Comparison of ENCODE assay signal across 8 cellular contexts in the genomic region with DNA sequence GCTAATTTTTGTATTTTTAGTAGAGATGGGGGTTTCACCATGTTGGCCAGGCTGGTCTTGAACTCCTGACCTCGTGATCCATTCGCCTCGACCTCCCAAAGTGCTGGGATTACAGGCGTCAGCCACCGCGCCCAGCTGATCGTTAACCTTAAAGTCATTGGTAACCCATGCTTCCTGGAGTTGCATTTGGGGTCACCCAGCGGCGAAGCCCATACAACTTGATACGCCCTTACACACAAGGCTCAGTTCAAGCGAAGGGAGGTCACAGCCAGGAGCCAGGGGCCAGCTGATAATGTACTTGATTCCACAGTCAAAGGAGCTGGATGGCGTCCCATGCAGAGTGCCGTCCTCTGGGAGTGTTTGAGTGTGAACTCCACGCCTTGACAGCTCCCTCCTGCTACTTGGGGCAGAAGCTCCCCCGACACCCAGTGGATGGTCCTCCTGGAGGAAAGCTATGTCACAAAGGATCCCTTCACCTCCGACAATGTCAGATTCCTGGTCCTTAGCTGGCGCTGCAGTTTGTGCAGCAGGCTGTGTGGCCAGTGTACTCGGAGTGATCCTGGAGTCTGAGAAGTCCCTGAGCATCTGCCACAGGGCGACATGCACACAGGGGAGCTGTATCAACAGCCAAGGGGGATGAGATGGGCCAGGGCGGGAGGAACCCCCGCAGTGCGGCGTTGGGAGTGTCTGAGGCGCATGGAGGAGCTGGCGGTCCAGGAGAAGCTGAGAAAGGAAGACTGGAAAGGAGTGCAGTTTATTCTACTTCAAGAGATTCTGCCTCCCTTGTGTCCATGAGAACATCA. TPM values are rescaled to one million over a fixed set of nuclear protein-coding genes. Genes with fewer than 3 reads are reported as not detected.
A peak's percentile ranks its signal among the peaks of the same experiment; 100 is the strongest.
DNase-seq lines count a peak whose midpoint lies in the region; ATAC-seq, FAIRE-seq and TF ChIP-seq lines count a peak whose summit lies in the region.

No MANE protein-coding gene starts in this region.

- H3K4me3 Mint-ChIP-seq in activated T-helper 1 cell treated with anti-CD3 and anti-CD28 coated beads, Interleukin-12 subunit alpha, Interleukin-12 subunit beta, Interleukin-2, Interleukin-4 antibody, amounts not matched to agents 30 ng/mL and 10 ng/mL and 1 ng/mL, durations not matched to agents 14 hours and 24 hours and 36 hours: peak overlapping the region; percentile 71
- peak overlapping the region; percentile 81 to 88 (median 86) for H3K4me3 Mint-ChIP-seq in immature natural killer cell
- peak overlapping the region; percentile 81 for H3K4me3 Mint-ChIP-seq in stimulated activated memory B cell treated with anti-CD40 and anti-IgM and Interleukin-4, amounts not matched to agents 10 μg/mL and 1 μg/mL and 100 μg/mL, for 72 hours

- no peak for FAIRE-seq in GM12892 (lab: Jason Lieb, UNC)

- H3K36me3 Mint-ChIP-seq in activated T-helper 1 cell treated with anti-CD3 and anti-CD28 coated beads, Interleukin-12 subunit alpha, Interleukin-12 subunit beta, Interleukin-2, Interleukin-4 antibody, amounts not matched to agents 30 ng/mL and 10 ng/mL and 1 ng/mL, durations not matched to agents 14 hours and 24 hours and 36 hours (ENCODE audit: low read depth): peaks cover 16% of the 10 kb centered on the region
- H3K36me3 Mint-ChIP-seq in immature natural killer cell: no peaks in the 10 kb centered on the region
- peaks cover 7% of the 10 kb centered on the region for H3K36me3 Mint-ChIP-seq in stimulated activated memory B cell treated with anti-CD40 and anti-IgM and Interleukin-4, amounts not matched to agents 10 μg/mL and 1 μg/mL and 100 μg/mL, for 72 hours

- no peak for DNase-seq in HFF-Myc (ENCODE audit: extremely low read depth, low read depth)
- no peak for DNase-seq in activated T-helper 1 cell treated with anti-CD3 and anti-CD28 coated beads, Interleukin-12 subunit alpha, Interleukin-12 subunit beta, Interleukin-2, Interleukin-4 antibody, amounts not matched to agents 30 ng/mL and 10 ng/mL and 1 ng/mL, durations not matched to agents 14 hours and 24 hours and 36 hours (ENCODE audit: low spot score)
- no peak for DNase-seq in immature natural killer cell
- DNase-seq in NCI-H69 (lab: John Stamatoyannopoulos, UW): no peak
- no peak for DNase-seq in HuH-7.5 (ENCODE audit: low spot score)
- no peak for DNase-seq in GM12892 (ENCODE audit: insufficient read length)
- no peak for DNase-seq in NCI-H2029 (lab: John Stamatoyannopoulos, UW)

- TF ChIP-seq CTCF in HFF-Myc (IDR thresholded peaks at IDR 0.05; ENCODE audit: low read depth, low read length, missing control alignments): no peak

- H3K9me3 Mint-ChIP-seq in activated T-helper 1 cell treated with anti-CD3 and anti-CD28 coated beads, Interleukin-12 subunit alpha, Interleukin-12 subunit beta, Interleukin-2, Interleukin-4 antibody, amounts not matched to agents 30 ng/mL and 10 ng/mL and 1 ng/mL, durations not matched to agents 14 hours and 24 hours and 36 hours: no peaks in the 10 kb centered on the region
- no peaks in the 10 kb centered on the region for H3K9me3 Mint-ChIP-seq in immature natural killer cell
- no peaks in the 10 kb centered on the region for H3K9me3 Mint-ChIP-seq in stimulated activated memory B cell treated with anti-CD40 and anti-IgM and Interleukin-4, amounts not matched to agents 10 μg/mL and 1 μg/mL and 100 μg/mL, for 72 hours

- no peaks in the 10 kb centered on the region for H3K27me3 Mint-ChIP-seq in activated T-helper 1 cell treated with anti-CD3 and anti-CD28 coated beads, Interleukin-12 subunit alpha, Interleukin-12 subunit beta, Interleukin-2, Interleukin-4 antibody, amounts not matched to agents 30 ng/mL and 10 ng/mL and 1 ng/mL, durations not matched to agents 14 hours and 24 hours and 36 hours (ENCODE audit: insufficient read depth)
- H3K27me3 Mint-ChIP-seq in immature natural killer cell (ENCODE audit: low read depth in 3 of 3): peaks cover 0 to 3% (median 0%) of the 10 kb centered on the region in 3 donors
- no peaks in the 10 kb centered on the region for H3K27me3 Mint-ChIP-seq in stimulated activated memory B cell treated with anti-CD40 and anti-IgM and Interleukin-4, amounts not matched to agents 10 μg/mL and 1 μg/mL and 100 μg/mL, for 72 hours

- peak overlapping the region; percentile 67 for H3K27ac Mint-ChIP-seq in activated T-helper 1 cell treated with anti-CD3 and anti-CD28 coated beads, Interleukin-12 subunit alpha, Interleukin-12 subunit beta, Interleukin-2, Interleukin-4 antibody, amounts not matched to agents 30 ng/mL and 10 ng/mL and 1 ng/mL, durations not matched to agents 14 hours and 24 hours and 36 hours
- H3K27ac Mint-ChIP-seq in immature natural killer cell: peak overlapping the region; percentile 65 to 84 (median 76)
- peak overlapping the region; percentile 88 for H3K27ac Mint-ChIP-seq in stimulated activated memory B cell treated with anti-CD40 and anti-IgM and Interleukin-4, amounts not matched to agents 10 μg/mL and 1 μg/mL and 100 μg/mL, for 72 hours

- intact Hi-C loops in activated T-helper 1 cell treated with anti-CD3 and anti-CD28 coated beads, Interleukin-12 subunit alpha, Interleukin-12 subunit beta, Interleukin-2, Interleukin-4 antibody, amounts not matched to agents 30 ng/mL and 10 ng/mL and 1 ng/mL, durations not matched to agents 14 hours and 24 hours and 36 hours (cut with micrococcal nuclease): loop anchor here (1.0 to 2.0 kb wide), 5 partner anchors 8 to 295 kb away; partner anchors contain the start of genes CCDC88A, CFAP36, CLHC1 and MTIF2

- peak overlapping the region; percentile 44; the same call in 1 of the 2 replicates for H3K4me3 ChIP-seq in HFF-Myc (replicated peaks; ENCODE audit: low read depth, low read length)

- no peak for ATAC-seq in stimulated activated memory B cell treated with anti-CD40 and anti-IgM and Interleukin-4, amounts not matched to agents 10 μg/mL and 1 μg/mL and 100 μg/mL, for 72 hours

- H3K4me1 Mint-ChIP-seq in activated T-helper 1 cell treated with anti-CD3 and anti-CD28 coated beads, Interleukin-12 subunit alpha, Interleukin-12 subunit beta, Interleukin-2, Interleukin-4 antibody, amounts not matched to agents 30 ng/mL and 10 ng/mL and 1 ng/mL, durations not matched to agents 14 hours and 24 hours and 36 hours (ENCODE audit: low read depth): peaks cover 46% of the 10 kb centered on the region
- peaks cover 23 to 27% of the 10 kb centered on the region in 2 donors for H3K4me1 Mint-ChIP-seq in immature natural killer cell
- H3K4me1 Mint-ChIP-seq in stimulated activated memory B cell treated with anti-CD40 and anti-IgM and Interleukin-4, amounts not matched to agents 10 μg/mL and 1 μg/mL and 100 μg/mL, for 72 hours: peaks cover 18% of the 10 kb centered on the region

- no peak for TF ChIP-seq POLR2A in GM12892 (IDR thresholded peaks at IDR 0.05; ENCODE audit: low read depth, low read length)

RNA-seq across cellular contexts. Expression of gene CLHC1, which starts 7.9 kb away (rescaled TPM):
- 9.0 and 12.3 TPM in 2 replicates for total RNA-seq in activated T-helper 1 cell treated with anti-CD3 and anti-CD28 coated beads, Interleukin-12 subunit alpha, Interleukin-12 subunit beta, Interleukin-2, Interleukin-4 antibody, amounts not matched to agents 30 ng/mL and 10 ng/mL and 1 ng/mL, durations not matched to agents 14 hours and 24 hours and 36 hours
- polyA plus RNA-seq in immature natural killer cell: 1 to 10 TPM in 2 of 3 donors, not detected in 1; 2.0 to 2.9 TPM
- 7.1 TPM for polyA plus RNA-seq in GM12892 (2012; ENCODE audit: missing spikeins)

RNA-seq across cellular contexts. Expression of gene RPS27A, which starts 8.3 kb away (rescaled TPM):
- total RNA-seq in activated T-helper 1 cell treated with anti-CD3 and anti-CD28 coated beads, Interleukin-12 subunit alpha, Interleukin-12 subunit beta, Interleukin-2, Interleukin-4 antibody, amounts not matched to agents 30 ng/mL and 10 ng/mL and 1 ng/mL, durations not matched to agents 14 hours and 24 hours and 36 hours: 949 and 953 TPM in 2 replicates
- 1,000 to 10,000 TPM; 1,176 to 2,389 (median 1,755) TPM for polyA plus RNA-seq in immature natural killer cell
- 3,813 TPM for polyA plus RNA-seq in GM12892 (2012; ENCODE audit: missing spikeins)

RNA-seq across cellular contexts. Expression of gene MTIF2, which starts 44.9 kb away (rescaled TPM):
- total RNA-seq in activated T-helper 1 cell treated with anti-CD3 and anti-CD28 coated beads, Interleukin-12 subunit alpha, Interleukin-12 subunit beta, Interleukin-2, Interleukin-4 antibody, amounts not matched to agents 30 ng/mL and 10 ng/mL and 1 ng/mL, durations not matched to agents 14 hours and 24 hours and 36 hours: 42.3 and 44.1 TPM in 2 replicates
- 10 to 100 TPM in 2 of 3 donors, 1 to 10 TPM in 1; 5.2 to 17.7 (median 10.6) TPM for polyA plus RNA-seq in immature natural killer cell
- 40.4 TPM for polyA plus RNA-seq in GM12892 (2012; ENCODE audit: missing spikeins)
